1 cellular context compared by ENCODE assay signal in genomic region chr16:8935989-8936388, GRCh38.
TF ChIP-seq lines count a peak whose summit lies in the region.

No MANE protein-coding gene starts in this region.

TF ChIP-seq in HepG2, 621 proteins besides CTCF, POLR2A, EP300 and RAD21 (continued from another document and continues in another):
- TF ChIP-seq HES4 (CRISPR knock-in tag; IDR thresholded peaks at IDR 0.05; ENCODE audit: borderline replicate concordance) (no peak), ZNF264 (CRISPR knock-in tag; IDR thresholded peaks at IDR 0.05) (no peak), KMT2B (CRISPR knock-in tag; IDR thresholded peaks at IDR 0.05) (peak; percentile 23; the same call in 1 of the 2 replicates), ZNF615 (CRISPR knock-in tag; IDR thresholded peaks at IDR 0.05; ENCODE audit: borderline replicate concordance) (no peak), ZNF558 (CRISPR knock-in tag; IDR thresholded peaks at IDR 0.05; ENCODE audit: borderline replicate concordance) (peak; percentile 61; the same call in 1 of the 2 replicates), MBD4 (IDR thresholded peaks at IDR 0.05; ENCODE audit: borderline replicate concordance, low read length) (no peak), ZNF572 (CRISPR knock-in tag; IDR thresholded peaks at IDR 0.05) (0 out of 2 replicates have a peak, but pooled peaks have one; percentile 55), ZBTB2 (CRISPR knock-in tag; IDR thresholded peaks at IDR 0.05; ENCODE audit: low read depth) (no peak), ZNF275 (CRISPR knock-in tag; IDR thresholded peaks at IDR 0.05; ENCODE audit: borderline replicate concordance) (no peak), SALL2 (CRISPR knock-in tag; IDR thresholded peaks at IDR 0.05) (no peak), ZNF773 (CRISPR knock-in tag; IDR thresholded peaks at IDR 0.05; ENCODE audit: borderline replicate concordance) (no peak), POGK (CRISPR knock-in tag; conservative IDR thresholded peaks at IDR 0.05) (no peak), MAFF (IDR thresholded peaks at IDR 0.05; ENCODE audit: low read depth, low read length) (no peak), NONO (IDR thresholded peaks at IDR 0.05) (no peak), NONO (CRISPR knock-in tag; conservative IDR thresholded peaks at IDR 0.05) (no peak), MBNL3 (CRISPR knock-in tag; conservative IDR thresholded peaks at IDR 0.05) (no peak), SP2 (CRISPR knock-in tag; IDR thresholded peaks at IDR 0.05) (no peak), ZBTB38 (CRISPR knock-in tag; IDR thresholded peaks at IDR 0.05) (peak; percentile 76; the same call in 1 of the 2 replicates), BRCA1 (CRISPR knock-in tag; IDR thresholded peaks at IDR 0.05) (no peak), HNF4G (IDR thresholded peaks at IDR 0.05; ENCODE audit: borderline replicate concordance, low read depth, low read length) (0 out of 2 replicates have a peak, but pooled peaks have one; percentile 11), HNF4G (CRISPR knock-in tag; IDR thresholded peaks at IDR 0.05; ENCODE audit: borderline replicate concordance, low read depth) (no peak), CBX1 (IDR thresholded peaks at IDR 0.05; ENCODE audit: low read depth) (no peak), ZNF496 (CRISPR knock-in tag; IDR thresholded peaks at IDR 0.05; ENCODE audit: insufficient replicate concordance) (no peak), AKAP8 (CRISPR knock-in tag; IDR thresholded peaks at IDR 0.05) (peak; percentile 36; the same call in 1 of the 2 replicates), ZNF790 (CRISPR knock-in tag; IDR thresholded peaks at IDR 0.05; ENCODE audit: borderline replicate concordance) (no peak), SMAD3 (CRISPR knock-in tag; IDR thresholded peaks at IDR 0.05) (no peak), KLF6 (CRISPR knock-in tag; IDR thresholded peaks at IDR 0.05) (no peak), ZNF672 (CRISPR knock-in tag; IDR thresholded peaks at IDR 0.05) (no peak), SMC3 (IDR thresholded peaks at IDR 0.05; ENCODE audit: low read length) (peak; percentile 73), NRL (CRISPR knock-in tag; IDR thresholded peaks at IDR 0.05; ENCODE audit: borderline replicate concordance) (0 out of 2 replicates have a peak, but pooled peaks have one; percentile 43), JUNB (CRISPR knock-in tag; IDR thresholded peaks at IDR 0.05; ENCODE audit: borderline replicate concordance) (no peak), ZNF468 (CRISPR knock-in tag; IDR thresholded peaks at IDR 0.05) (no peak), KLF12 (CRISPR knock-in tag; IDR thresholded peaks at IDR 0.05; ENCODE audit: borderline replicate concordance) (no peak), ZNF530 (CRISPR knock-in tag; IDR thresholded peaks at IDR 0.05; ENCODE audit: low read depth) (no peak), STAG1 (CRISPR knock-in tag; IDR thresholded peaks at IDR 0.05) (peak; percentile 70), DPF2 (CRISPR knock-in tag; IDR thresholded peaks at IDR 0.05; ENCODE audit: borderline replicate concordance, low read depth) (no peak)
- TF ChIP-seq, protein P1, sequence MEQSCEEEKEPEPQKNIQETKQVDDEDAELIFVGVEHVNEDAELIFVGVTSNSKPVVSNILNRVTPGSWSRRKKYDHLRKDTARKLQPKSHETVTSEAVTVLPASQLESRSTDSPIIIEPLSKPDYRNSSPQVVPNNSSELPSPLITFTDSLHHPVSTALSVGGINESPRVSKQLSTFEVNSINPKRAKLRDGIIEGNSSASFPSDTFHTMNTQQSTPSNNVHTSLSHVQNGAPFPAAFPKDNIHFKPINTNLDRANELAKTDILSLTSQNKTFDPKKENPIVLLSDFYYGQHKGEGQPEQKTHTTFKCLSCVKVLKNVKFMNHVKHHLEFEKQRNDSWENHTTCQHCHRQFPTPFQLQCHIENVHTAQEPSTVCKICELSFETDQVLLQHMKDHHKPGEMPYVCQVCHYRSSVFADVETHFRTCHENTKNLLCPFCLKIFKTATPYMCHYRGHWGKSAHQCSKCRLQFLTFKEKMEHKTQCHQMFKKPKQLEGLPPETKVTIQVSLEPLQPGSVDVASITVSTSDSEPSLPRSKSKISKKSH (CRISPR knock-in tag; IDR thresholded peaks at IDR 0.05; ENCODE audit: borderline replicate concordance), result peak; percentile 48; the same call in 1 of the 2 replicates
- TF ChIP-seq, protein P2, sequence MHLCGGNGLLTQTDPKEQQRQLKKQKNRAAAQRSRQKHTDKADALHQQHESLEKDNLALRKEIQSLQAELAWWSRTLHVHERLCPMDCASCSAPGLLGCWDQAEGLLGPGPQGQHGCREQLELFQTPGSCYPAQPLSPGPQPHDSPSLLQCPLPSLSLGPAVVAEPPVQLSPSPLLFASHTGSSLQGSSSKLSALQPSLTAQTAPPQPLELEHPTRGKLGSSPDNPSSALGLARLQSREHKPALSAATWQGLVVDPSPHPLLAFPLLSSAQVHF (CRISPR knock-in tag; IDR thresholded peaks at IDR 0.05), result no peak
- TF ChIP-seq, protein P3, sequence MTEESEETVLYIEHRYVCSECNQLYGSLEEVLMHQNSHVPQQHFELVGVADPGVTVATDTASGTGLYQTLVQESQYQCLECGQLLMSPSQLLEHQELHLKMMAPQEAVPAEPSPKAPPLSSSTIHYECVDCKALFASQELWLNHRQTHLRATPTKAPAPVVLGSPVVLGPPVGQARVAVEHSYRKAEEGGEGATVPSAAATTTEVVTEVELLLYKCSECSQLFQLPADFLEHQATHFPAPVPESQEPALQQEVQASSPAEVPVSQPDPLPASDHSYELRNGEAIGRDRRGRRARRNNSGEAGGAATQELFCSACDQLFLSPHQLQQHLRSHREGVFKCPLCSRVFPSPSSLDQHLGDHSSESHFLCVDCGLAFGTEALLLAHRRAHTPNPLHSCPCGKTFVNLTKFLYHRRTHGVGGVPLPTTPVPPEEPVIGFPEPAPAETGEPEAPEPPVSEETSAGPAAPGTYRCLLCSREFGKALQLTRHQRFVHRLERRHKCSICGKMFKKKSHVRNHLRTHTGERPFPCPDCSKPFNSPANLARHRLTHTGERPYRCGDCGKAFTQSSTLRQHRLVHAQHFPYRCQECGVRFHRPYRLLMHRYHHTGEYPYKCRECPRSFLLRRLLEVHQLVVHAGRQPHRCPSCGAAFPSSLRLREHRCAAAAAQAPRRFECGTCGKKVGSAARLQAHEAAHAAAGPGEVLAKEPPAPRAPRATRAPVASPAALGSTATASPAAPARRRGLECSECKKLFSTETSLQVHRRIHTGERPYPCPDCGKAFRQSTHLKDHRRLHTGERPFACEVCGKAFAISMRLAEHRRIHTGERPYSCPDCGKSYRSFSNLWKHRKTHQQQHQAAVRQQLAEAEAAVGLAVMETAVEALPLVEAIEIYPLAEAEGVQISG (CRISPR knock-in tag; IDR thresholded peaks at IDR 0.05), result 0 out of 2 replicates have a peak, but pooled peaks have one; percentile 6
- TF ChIP-seq, protein P4, sequence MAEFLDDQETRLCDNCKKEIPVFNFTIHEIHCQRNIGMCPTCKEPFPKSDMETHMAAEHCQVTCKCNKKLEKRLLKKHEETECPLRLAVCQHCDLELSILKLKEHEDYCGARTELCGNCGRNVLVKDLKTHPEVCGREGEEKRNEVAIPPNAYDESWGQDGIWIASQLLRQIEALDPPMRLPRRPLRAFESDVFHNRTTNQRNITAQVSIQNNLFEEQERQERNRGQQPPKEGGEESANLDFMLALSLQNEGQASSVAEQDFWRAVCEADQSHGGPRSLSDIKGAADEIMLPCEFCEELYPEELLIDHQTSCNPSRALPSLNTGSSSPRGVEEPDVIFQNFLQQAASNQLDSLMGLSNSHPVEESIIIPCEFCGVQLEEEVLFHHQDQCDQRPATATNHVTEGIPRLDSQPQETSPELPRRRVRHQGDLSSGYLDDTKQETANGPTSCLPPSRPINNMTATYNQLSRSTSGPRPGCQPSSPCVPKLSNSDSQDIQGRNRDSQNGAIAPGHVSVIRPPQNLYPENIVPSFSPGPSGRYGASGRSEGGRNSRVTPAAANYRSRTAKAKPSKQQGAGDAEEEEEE (CRISPR knock-in tag; IDR thresholded peaks at IDR 0.05; ENCODE audit: borderline replicate concordance), result 0 out of 2 replicates have a peak, but pooled peaks have one; percentile 56
- TF ChIP-seq, protein P5, sequence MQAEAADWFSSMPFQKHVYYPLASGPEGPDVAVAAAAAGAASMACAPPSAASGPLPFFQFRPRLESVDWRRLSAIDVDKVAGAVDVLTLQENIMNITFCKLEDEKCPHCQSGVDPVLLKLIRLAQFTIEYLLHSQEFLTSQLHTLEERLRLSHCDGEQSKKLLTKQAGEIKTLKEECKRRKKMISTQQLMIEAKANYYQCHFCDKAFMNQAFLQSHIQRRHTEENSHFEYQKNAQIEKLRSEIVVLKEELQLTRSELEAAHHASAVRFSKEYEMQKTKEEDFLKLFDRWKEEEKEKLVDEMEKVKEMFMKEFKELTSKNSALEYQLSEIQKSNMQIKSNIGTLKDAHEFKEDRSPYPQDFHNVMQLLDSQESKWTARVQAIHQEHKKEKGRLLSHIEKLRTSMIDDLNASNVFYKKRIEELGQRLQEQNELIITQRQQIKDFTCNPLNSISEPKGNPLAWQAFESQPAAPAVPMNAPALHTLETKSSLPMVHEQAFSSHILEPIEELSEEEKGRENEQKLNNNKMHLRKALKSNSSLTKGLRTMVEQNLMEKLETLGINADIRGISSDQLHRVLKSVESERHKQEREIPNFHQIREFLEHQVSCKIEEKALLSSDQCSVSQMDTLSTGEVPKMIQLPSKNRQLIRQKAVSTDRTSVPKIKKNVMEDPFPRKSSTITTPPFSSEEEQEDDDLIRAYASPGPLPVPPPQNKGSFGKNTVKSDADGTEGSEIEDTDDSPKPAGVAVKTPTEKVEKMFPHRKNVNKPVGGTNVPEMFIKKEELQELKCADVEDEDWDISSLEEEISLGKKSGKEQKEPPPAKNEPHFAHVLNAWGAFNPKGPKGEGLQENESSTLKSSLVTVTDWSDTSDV (CRISPR knock-in tag; IDR thresholded peaks at IDR 0.05), result 0 out of 2 replicates have a peak, but pooled peaks have one; percentile 28
- TF ChIP-seq, protein P6, sequence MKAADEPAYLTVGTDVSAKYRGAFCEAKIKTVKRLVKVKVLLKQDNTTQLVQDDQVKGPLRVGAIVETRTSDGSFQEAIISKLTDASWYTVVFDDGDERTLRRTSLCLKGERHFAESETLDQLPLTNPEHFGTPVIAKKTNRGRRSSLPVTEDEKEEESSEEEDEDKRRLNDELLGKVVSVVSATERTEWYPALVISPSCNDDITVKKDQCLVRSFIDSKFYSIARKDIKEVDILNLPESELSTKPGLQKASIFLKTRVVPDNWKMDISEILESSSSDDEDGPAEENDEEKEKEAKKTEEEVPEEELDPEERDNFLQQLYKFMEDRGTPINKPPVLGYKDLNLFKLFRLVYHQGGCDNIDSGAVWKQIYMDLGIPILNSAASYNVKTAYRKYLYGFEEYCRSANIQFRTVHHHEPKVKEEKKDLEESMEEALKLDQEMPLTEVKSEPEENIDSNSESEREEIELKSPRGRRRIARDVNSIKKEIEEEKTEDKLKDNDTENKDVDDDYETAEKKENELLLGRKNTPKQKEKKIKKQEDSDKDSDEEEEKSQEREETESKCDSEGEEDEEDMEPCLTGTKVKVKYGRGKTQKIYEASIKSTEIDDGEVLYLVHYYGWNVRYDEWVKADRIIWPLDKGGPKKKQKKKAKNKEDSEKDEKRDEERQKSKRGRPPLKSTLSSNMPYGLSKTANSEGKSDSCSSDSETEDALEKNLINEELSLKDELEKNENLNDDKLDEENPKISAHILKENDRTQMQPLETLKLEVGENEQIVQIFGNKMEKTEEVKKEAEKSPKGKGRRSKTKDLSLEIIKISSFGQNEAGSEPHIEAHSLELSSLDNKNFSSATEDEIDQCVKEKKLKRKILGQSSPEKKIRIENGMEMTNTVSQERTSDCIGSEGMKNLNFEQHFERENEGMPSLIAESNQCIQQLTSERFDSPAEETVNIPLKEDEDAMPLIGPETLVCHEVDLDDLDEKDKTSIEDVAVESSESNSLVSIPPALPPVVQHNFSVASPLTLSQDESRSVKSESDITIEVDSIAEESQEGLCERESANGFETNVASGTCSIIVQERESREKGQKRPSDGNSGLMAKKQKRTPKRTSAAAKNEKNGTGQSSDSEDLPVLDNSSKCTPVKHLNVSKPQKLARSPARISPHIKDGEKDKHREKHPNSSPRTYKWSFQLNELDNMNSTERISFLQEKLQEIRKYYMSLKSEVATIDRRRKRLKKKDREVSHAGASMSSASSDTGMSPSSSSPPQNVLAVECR (CRISPR knock-in tag; IDR thresholded peaks at IDR 0.05; ENCODE audit: borderline replicate concordance), result peak; percentile 26; the same call in 1 of the 2 replicates
- TF ChIP-seq, protein P7, sequence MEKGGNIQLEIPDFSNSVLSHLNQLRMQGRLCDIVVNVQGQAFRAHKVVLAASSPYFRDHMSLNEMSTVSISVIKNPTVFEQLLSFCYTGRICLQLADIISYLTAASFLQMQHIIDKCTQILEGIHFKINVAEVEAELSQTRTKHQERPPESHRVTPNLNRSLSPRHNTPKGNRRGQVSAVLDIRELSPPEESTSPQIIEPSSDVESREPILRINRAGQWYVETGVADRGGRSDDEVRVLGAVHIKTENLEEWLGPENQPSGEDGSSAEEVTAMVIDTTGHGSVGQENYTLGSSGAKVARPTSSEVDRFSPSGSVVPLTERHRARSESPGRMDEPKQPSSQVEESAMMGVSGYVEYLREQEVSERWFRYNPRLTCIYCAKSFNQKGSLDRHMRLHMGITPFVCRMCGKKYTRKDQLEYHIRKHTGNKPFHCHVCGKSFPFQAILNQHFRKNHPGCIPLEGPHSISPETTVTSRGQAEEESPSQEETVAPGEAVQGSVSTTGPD (CRISPR knock-in tag; IDR thresholded peaks at IDR 0.05), result no peak
